In the genomic region with DNA sequence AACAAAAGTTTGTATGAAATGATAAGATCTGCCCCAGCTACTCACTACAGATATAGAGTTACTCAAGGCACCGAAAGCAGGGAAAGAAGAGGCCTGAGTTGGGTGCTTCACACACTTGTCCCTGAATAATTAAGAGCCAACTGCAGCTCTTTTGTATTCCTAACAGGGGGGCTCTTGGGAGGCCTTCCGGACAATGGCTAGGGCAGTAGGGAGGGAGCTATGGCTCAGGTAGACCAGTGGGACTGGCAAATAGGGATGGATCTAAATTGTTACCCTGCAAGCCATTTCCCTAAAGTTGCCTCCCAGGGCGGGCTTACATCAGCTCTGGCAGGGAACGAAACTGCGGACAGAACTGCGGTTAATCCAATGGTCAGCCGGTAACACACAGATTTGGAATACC, we compare ENCODE assay signal across 18 cellular contexts. TPM values are rescaled to one million over a fixed set of nuclear protein-coding genes. Genes with fewer than 3 reads are reported as not detected.
A peak's percentile ranks its signal among the peaks of the same experiment; 100 is the strongest.
DNase-seq lines count a peak whose midpoint lies in the region; ATAC-seq, FAIRE-seq and TF ChIP-seq lines count a peak whose summit lies in the region.
"Had no signal": no experiment of that assay in that cellular context is flagged by ENCODE, and none has a peak within 500 bp of the region (broad histone marks: within the 10 kb centered on the region; RNA-seq: fewer than 3 reads in every experiment).

No MANE protein-coding gene starts in this region.

- H2BK15ac ChIP-seq in H1 (ENCODE audit: low read length) = 0 out of 2 replicates have a peak overlapping the region, but pooled peaks have one; percentile 34

- H4K91ac ChIP-seq in H1 (replicated peaks; ENCODE audit: insufficient read length, low read length) = no peak overlapping the region

- 24% methylated on average over 7 of the region's 7 CpGs; no CpG with 5 or more reads in 1 of the 2 experiments for WGBS in H1 (ENCODE audit: extremely low coverage in 1 of 2, insufficient coverage in 1 of 2, insufficient read length in 1 of 2, insufficient replicate concordance in 2 of 2, low coverage in 1 of 2, low lambda C conversion rate in 2 of 2, missing lambda C conversion rate in 1 of 2), 2 experiments

- peak overlapping the region; percentile 18; the same call in 1 of the 2 replicates for H2BK5ac ChIP-seq in H1 (ENCODE audit: low read depth, low read length)

- no peak overlapping the region for H3K14ac ChIP-seq in H1 (ENCODE audit: insufficient read length)

- H2BK120ac ChIP-seq in H1 (replicated peaks; ENCODE audit: low read depth, low read length) = no peak overlapping the region

- H3K4me2 ChIP-seq in BLaER1 = peak overlapping the region; percentile 44
- H3K4me2 ChIP-seq in H1 (ENCODE audit: insufficient read depth in 1 of 2, low read depth in 2 of 2, low read length in 2 of 2) = peak overlapping the region; percentile 59 to 63

- peak overlapping the region; percentile 10 for H3K18ac ChIP-seq in H1 (ENCODE audit: extremely low read depth, low read length)

- no peak overlapping the region for H4K8ac ChIP-seq in H1 (ENCODE audit: extremely low read depth, insufficient read depth, low read length)

- no peak overlapping the region for H2AFZ ChIP-seq in H1 (ENCODE audit: low read length)

- 0 out of 4 replicates have a peak, but pooled peaks of 1 of the 2 experiments have one; percentile 0 for TF ChIP-seq RAD21 in H1 (IDR thresholded peaks at IDR 0.05 in 1 of 2, conservative IDR thresholded peaks at IDR 0.05 in 1 of 2; ENCODE audit: low read depth in 2 of 2, low read length in 2 of 2)

- no peak overlapping the region for H4K5ac ChIP-seq in H1 (ENCODE audit: insufficient read length, low read depth, low read length)

- H3K79me2 ChIP-seq in H1 (ENCODE audit: control insufficient read depth in 1 of 2, insufficient read depth in 2 of 2, low read length in 2 of 2) = peaks cover 0 to 29% of the 10 kb centered on the region in 2 experiments; a peak in 2 of 4 replicates

- H3K4ac ChIP-seq in H1 (replicated peaks; ENCODE audit: insufficient read length, low read depth, low read length) = no peak overlapping the region

- no peak overlapping the region for H3K23ac ChIP-seq in H1 (ENCODE audit: insufficient read length)

- no peak overlapping the region for H3K9ac ChIP-seq in BLaER1
- no peak overlapping the region for H3K9ac ChIP-seq in H1 (replicated peaks in 1 of 4; ENCODE audit: extremely low read depth in 1 of 4, low read depth in 3 of 4, low read length in 3 of 4)

- H3K4me3 ChIP-seq in BLaER1 (no peak overlapping the region), HEK293 (ENCODE audit: low read depth, low read length) (no peak overlapping the region), H1 (ENCODE audit: extremely low read depth in 1 of 4, insufficient read depth in 2 of 4, low read depth in 3 of 4, low read length in 4 of 4) (peak overlapping the region in 2 of 4 experiments; percentile 2 to 39; a peak in 3 of 8 replicates)

- H4K20me1 ChIP-seq in BLaER1 = peaks cover under 1% of the 10 kb centered on the region; the same call in 1 of the 2 replicates
- H4K20me1 ChIP-seq in H1 (replicated peaks in 1 of 2; ENCODE audit: control insufficient read depth in 1 of 2, insufficient read depth in 2 of 2, low read length in 2 of 2) = peaks cover 0 to 1% of the 10 kb centered on the region in 2 experiments

- H2AK5ac ChIP-seq in H1 (ENCODE audit: low read depth, low read length) = peak overlapping the region; percentile 41; the same call in 1 of the 2 replicates

- POLR2A ChIA-PET in HEK293 (lab: Yijun Ruan, JAX) = interaction anchor here (0.9 kb wide), 1 partner anchor 43 kb away, joined by 3 read pairs; no protein-coding TSS in a partner anchor
- POLR2A ChIA-PET in H1 (lab: Charles Lee; ENCODE audit: partially characterized antibody) = interaction anchor here (0.7 to 2.0 kb wide), 4 partner anchors 19 to 78 kb away, joined by 3 to 5 read pairs (median 4); no protein-coding TSS in a partner anchor

- FAIRE-seq in H1 (lab: Jason Lieb, UNC) = no peak

- H3K23me2 ChIP-seq in H1 (ENCODE audit: low read depth, low read length) = peaks cover 6% of the 10 kb centered on the region; the same call in 1 of the 2 replicates

- TF ChIP-seq EP300 in H1 (IDR thresholded peaks at IDR 0.05; ENCODE audit: borderline replicate concordance in 1 of 2, low read depth in 2 of 2, low read length in 2 of 2) = no peak

- TF ChIP-seq POLR2A in H1 (IDR thresholded peaks at IDR 0.05; ENCODE audit: control extremely low read depth in 1 of 2, low read depth in 2 of 2, low read length in 2 of 2) = no peak

- TF ChIP-seq CTCF in HEK293 (tag by site-specific recombination; IDR thresholded peaks at IDR 0.05) (no peak), H1 (IDR thresholded peaks at IDR 0.05; ENCODE audit: control extremely low read depth in 1 of 3, insufficient read depth in 1 of 3, low read depth in 1 of 3, low read length in 3 of 3) (no peak)

- peak overlapping the region; percentile 75; the same call in 1 of the 2 replicates for H2BK20ac ChIP-seq in H1 (ENCODE audit: low read length)

- H3K27ac ChIP-seq in BLaER1 (no peak overlapping the region), HEK293 (ENCODE audit: extremely low read depth, low read depth, low read length) (no peak overlapping the region), H1 (ENCODE audit: low read depth, low read length) (no peak overlapping the region; the same call in 1 of the 2 replicates)

- H3K27me3 ChIP-seq in BLaER1 (peaks cover 47% of the 10 kb centered on the region), H1 (replicated peaks in 1 of 4; ENCODE audit: control insufficient read depth in 3 of 4, extremely low read depth in 1 of 4, insufficient read depth in 3 of 4, low read length in 3 of 4) (peaks cover 0 to 11% (median 4%) of the 10 kb centered on the region in 4 experiments; a peak in 4 of 7 replicates)

- H3K9me3 ChIP-seq in BLaER1 = peaks cover 12% of the 10 kb centered on the region; the same call in 1 of the 2 replicates
- no peaks in the 10 kb centered on the region for H3K9me3 ChIP-seq in HEK293 (ENCODE audit: control insufficient read depth, insufficient read depth, low read depth, low read length)
- no peaks in the 10 kb centered on the region for H3K9me3 ChIP-seq in H1 (ENCODE audit: insufficient read depth in 2 of 2, low read depth in 1 of 2, low read length in 1 of 2)

- H3K36me3 ChIP-seq in BLaER1 (no peaks in the 10 kb centered on the region), HEK293 (ENCODE audit: control insufficient read depth in 2 of 2, insufficient read depth in 1 of 2, low read length in 2 of 2) (no peaks in the 10 kb centered on the region), H1 (ENCODE audit: control insufficient read depth in 2 of 4, insufficient read depth in 4 of 4, low read length in 3 of 4) (no peaks in the 10 kb centered on the region)

- CTCF ChIA-PET in HEK293 (lab: Yijun Ruan, JAX) = interaction anchor here (1.2 kb wide), 1 partner anchor 47 kb away, joined by 3 read pairs; no protein-coding TSS in a partner anchor
- CTCF ChIA-PET in H1 (lab: Charles Lee; ENCODE audit: partially characterized antibody) = interaction anchor here (0.5 to 3.8 kb wide), 13 partner anchors 9 to 142 kb away, joined by 3 to 34 read pairs (median 5); no protein-coding TSS in a partner anchor

- peaks cover 11% of the 10 kb centered on the region for H3K4me1 ChIP-seq in BLaER1
- H3K4me1 ChIP-seq in HEK293 (ENCODE audit: control insufficient read depth, insufficient read depth, low read length) = peaks cover 3% of the 10 kb centered on the region; the same call in 1 of the 2 replicates
- peaks cover 15 to 40% (median 25%) of the 10 kb centered on the region in 4 experiments; a peak in 6 of 7 replicates for H3K4me1 ChIP-seq in H1 (replicated peaks in 1 of 4; ENCODE audit: control insufficient read depth in 3 of 4, insufficient read depth in 4 of 4, low read length in 3 of 4)

- 0 out of 2 replicates have a peak overlapping the region, but pooled peaks have one; percentile 88 for H2BK12ac ChIP-seq in H1 (ENCODE audit: low read depth, low read length)

- H3K79me1 ChIP-seq in H1 (ENCODE audit: low read depth, low read length) = no peaks in the 10 kb centered on the region

- no peak for DNase-seq in H1 (ENCODE audit: low read depth in 1 of 2, low spot score in 2 of 2)
- peak; percentile 40 for DNase-seq in iPS-NIHi7 (ENCODE audit: extremely low spot score)
- no peak for DNase-seq in cortex of kidney (lab: John Stamatoyannopoulos, UW)
- DNase-seq in GF-D8 (lab: John Stamatoyannopoulos, UW) = no peak
- DNase-seq: 8988T, Kasumi-1, NCI-H1694, NCI-H226, SIG-M5 had no signal

- ATAC-seq in HG03095 (IDR thresholded peaks at IDR 0.05; ENCODE audit: unreplicated experiment) (no peak), GM21528 (IDR thresholded peaks at IDR 0.05; ENCODE audit: low FRiP score, unreplicated experiment) (no peak)
- ATAC-seq: HCT116, Panc1, SK-N-SH treated with all-trans-retinoic acid at 6 μM for 48 hours had no signal

- H3K56ac ChIP-seq in H1 (replicated peaks; ENCODE audit: insufficient read length, low read depth, low read length) = no peak overlapping the region

TF ChIP-seq in HEK293, 187 proteins besides CTCF, POLR2A, EP300 and RAD21:
- no peak for TF ChIP-seq ZNF510 (tag by site-specific recombination; IDR thresholded peaks at IDR 0.05; ENCODE audit: insufficient replicate concordance)
- 0 out of 2 replicates have a peak, but pooled peaks have one; percentile 33 for TF ChIP-seq ZNF394 (tag by site-specific recombination; IDR thresholded peaks at IDR 0.05; ENCODE audit: borderline replicate concordance)
TF ChIP-seq in HEK293: peak in this region for 1.

TF ChIP-seq in H1, 55 proteins besides CTCF, POLR2A, EP300 and RAD21 (continues in another document):
- TF ChIP-seq GTF2F1 (IDR thresholded peaks at IDR 0.05; ENCODE audit: borderline replicate concordance, low read depth, low read length) = no peak

RNA-seq across cellular contexts. Expression of a gene that starts 6.2 kb away (rescaled TPM):
- total RNA-seq in H1 (2021; fragmentation: NEBNext Ultra II Directional; extraction: Animal tissue kit (Norgen Biotek cat#: 25700)) = 19.9 and 22.4 TPM in 2 replicates
- 13.1 and 18.8 TPM in 2 replicates for polyA plus RNA-seq in H1 (2011; rRNA removed)
- 14.6 TPM for polyA plus RNA-seq in H1 (2011; cell fraction: cytosol; rRNA removed)
- polyA plus RNA-seq in H1 (2011; cell fraction: nucleus; rRNA removed) = 46.9 TPM
- polyA plus RNA-seq in H1 (2012, experiment 1 of 2) = 35.4 to 44.8 TPM (median 39.3 TPM) in 4 replicates
- polyA plus RNA-seq in H1 (2012, experiment 2 of 2) = 34.1 TPM
- 21.6 TPM for polyA plus RNA-seq in H1 (2013, experiment 1 of 2)
- polyA plus RNA-seq in H1 (2013, experiment 2 of 2) = 18.3 TPM
- 19.3 and 20.2 TPM in 2 replicates for polyA minus RNA-seq in H1 (2011; rRNA and poly(A)+ RNA removed)
- polyA minus RNA-seq in H1 (2011; cell fraction: cytosol; rRNA and poly(A)+ RNA removed) = 13.8 TPM
- 24.5 TPM for polyA minus RNA-seq in H1 (2011; cell fraction: nucleus; rRNA and poly(A)+ RNA removed)
- total RNA-seq: MCF 10A had no signal
- polyA plus RNA-seq: CD14-positive monocyte had no signal

RNA-seq across cellular contexts. Expression of a gene that starts 45.4 kb away (rescaled TPM):
- 32.8 and 36.5 TPM in 2 replicates for total RNA-seq in H1 (2021; fragmentation: NEBNext Ultra II Directional; extraction: Animal tissue kit (Norgen Biotek cat#: 25700))
- polyA plus RNA-seq in H1 (2011; rRNA removed) = 18.2 and 18.9 TPM in 2 replicates
- polyA plus RNA-seq in H1 (2011; cell fraction: cytosol; rRNA removed) = 26.2 TPM
- polyA plus RNA-seq in H1 (2011; cell fraction: nucleus; rRNA removed) = 24.8 TPM
- polyA plus RNA-seq in H1 (2012, experiment 1 of 2) = 25.3 to 30.2 TPM (median 27.7 TPM) in 4 replicates
- polyA plus RNA-seq in H1 (2012, experiment 2 of 2) = 16.3 TPM
- polyA plus RNA-seq in H1 (2013, experiment 1 of 2) = 50.7 TPM
- polyA plus RNA-seq in H1 (2013, experiment 2 of 2) = 52.2 TPM
- 11.0 and 13.8 TPM in 2 replicates for polyA minus RNA-seq in H1 (2011; rRNA and poly(A)+ RNA removed)
- polyA minus RNA-seq in H1 (2011; cell fraction: cytosol; rRNA and poly(A)+ RNA removed) = 10.9 TPM
- 11.2 TPM for polyA minus RNA-seq in H1 (2011; cell fraction: nucleus; rRNA and poly(A)+ RNA removed)
